In the genomic region with DNA sequence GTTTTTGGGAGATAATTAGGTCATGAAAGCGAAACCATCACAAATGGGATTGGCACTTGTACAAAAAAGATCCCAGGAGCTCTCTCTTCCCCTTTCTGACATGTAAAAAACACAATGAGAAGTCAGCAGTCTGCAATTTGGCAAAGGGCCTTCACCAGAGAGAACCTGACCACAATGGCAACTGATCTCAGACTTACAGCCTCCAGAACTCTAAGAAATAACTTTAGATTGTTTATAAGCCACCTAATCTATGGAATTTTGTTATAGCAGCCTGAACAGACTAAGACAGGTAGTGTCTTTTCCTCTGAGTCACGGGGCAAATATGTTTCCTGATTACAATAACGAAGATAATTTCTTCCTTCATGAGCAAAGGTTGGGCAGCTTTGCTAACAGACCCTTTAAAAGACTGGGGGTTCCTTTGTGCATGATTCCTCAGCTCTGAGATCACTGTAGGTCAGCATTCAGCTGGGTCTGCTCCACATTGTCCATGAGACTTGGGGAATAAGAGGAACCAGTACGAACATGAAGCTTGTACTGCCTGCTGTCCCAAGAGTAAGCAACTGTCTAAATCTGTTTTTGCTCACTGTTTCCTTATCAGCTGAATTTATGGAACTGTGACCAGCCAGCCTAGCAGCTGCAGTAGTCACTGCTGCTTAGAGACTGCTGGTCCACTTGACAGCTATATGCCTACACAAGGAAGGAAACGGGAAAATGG, we compare ENCODE assay signal across 13 cellular contexts.
DNase-seq lines count a peak whose midpoint lies in the region; ATAC-seq lines count a peak whose summit lies in the region.
"Had no signal": no experiment of that assay in that cellular context is flagged by ENCODE, and none has a peak within 500 bp of the region (broad histone marks: within the 10 kb centered on the region; RNA-seq: fewer than 3 reads in every experiment).

No MANE protein-coding gene starts in this region.

- H3K27ac Mint-ChIP-seq in dendritic cell treated with granulocyte-macrophage colony-stimulating factor and Interleukin-4, amounts not matched to agents 40 ng/mL and 50 ng/mL, for 4 days, result peak overlapping the region; percentile 60
- H3K27ac Mint-ChIP-seq in stimulated activated naive B cell treated with anti-CD40 and anti-IgM and Interleukin-4, amounts not matched to agents 10 μg/mL and 1 μg/mL and 100 μg/mL, for 72 hours, result no peak overlapping the region
- H3K27ac Mint-ChIP-seq: HFFc6 had no signal

- no peaks in the 10 kb centered on the region for H3K27me3 Mint-ChIP-seq in dendritic cell treated with granulocyte-macrophage colony-stimulating factor and Interleukin-4, amounts not matched to agents 40 ng/mL and 50 ng/mL, for 4 days
- H3K27me3 Mint-ChIP-seq in stimulated activated naive B cell treated with anti-CD40 and anti-IgM and Interleukin-4, amounts not matched to agents 10 μg/mL and 1 μg/mL and 100 μg/mL, for 72 hours, result no peaks in the 10 kb centered on the region

- intact Hi-C loops in dendritic cell treated with granulocyte-macrophage colony-stimulating factor and Interleukin-4, amounts not matched to agents 40 ng/mL and 50 ng/mL, for 4 days (cut with micrococcal nuclease), result loop anchor here (10.0 kb wide), 1 partner anchor 148 kb away; no protein-coding TSS in a partner anchor

- peak; percentile 57 to 59 for ATAC-seq in stimulated activated naive B cell treated with anti-CD40 and anti-IgM and Interleukin-4, amounts not matched to agents 10 μg/mL and 1 μg/mL and 100 μg/mL, for 72 hours (replicated peaks)
- no peak for ATAC-seq in GM21619 (IDR thresholded peaks at IDR 0.05; ENCODE audit: unreplicated experiment)

- H3K36me3 Mint-ChIP-seq in dendritic cell treated with granulocyte-macrophage colony-stimulating factor and Interleukin-4, amounts not matched to agents 40 ng/mL and 50 ng/mL, for 4 days (ENCODE audit: low read depth), result no peaks in the 10 kb centered on the region
- no peaks in the 10 kb centered on the region for H3K36me3 Mint-ChIP-seq in stimulated activated naive B cell treated with anti-CD40 and anti-IgM and Interleukin-4, amounts not matched to agents 10 μg/mL and 1 μg/mL and 100 μg/mL, for 72 hours

- no peak overlapping the region for H3K4me3 Mint-ChIP-seq in dendritic cell treated with granulocyte-macrophage colony-stimulating factor and Interleukin-4, amounts not matched to agents 40 ng/mL and 50 ng/mL, for 4 days
- no peak overlapping the region for H3K4me3 Mint-ChIP-seq in stimulated activated naive B cell treated with anti-CD40 and anti-IgM and Interleukin-4, amounts not matched to agents 10 μg/mL and 1 μg/mL and 100 μg/mL, for 72 hours
- H3K4me3 Mint-ChIP-seq: HFFc6 had no signal

- H3K4me1 Mint-ChIP-seq in dendritic cell treated with granulocyte-macrophage colony-stimulating factor and Interleukin-4, amounts not matched to agents 40 ng/mL and 50 ng/mL, for 4 days (ENCODE audit: low read depth), result peaks cover 32% of the 10 kb centered on the region
- peaks cover 4 to 12% of the 10 kb centered on the region in 2 donors for H3K4me1 Mint-ChIP-seq in stimulated activated naive B cell treated with anti-CD40 and anti-IgM and Interleukin-4, amounts not matched to agents 10 μg/mL and 1 μg/mL and 100 μg/mL, for 72 hours

- H3K9me3 Mint-ChIP-seq in dendritic cell treated with granulocyte-macrophage colony-stimulating factor and Interleukin-4, amounts not matched to agents 40 ng/mL and 50 ng/mL, for 4 days, result no peaks in the 10 kb centered on the region
- no peaks in the 10 kb centered on the region for H3K9me3 Mint-ChIP-seq in stimulated activated naive B cell treated with anti-CD40 and anti-IgM and Interleukin-4, amounts not matched to agents 10 μg/mL and 1 μg/mL and 100 μg/mL, for 72 hours
- H3K9me3 Mint-ChIP-seq: HFFc6 had no signal

- DNase-seq in SIG-M5 treated with dmso at 0.1 percent for 504 hours (lab: John Stamatoyannopoulos, UW; ENCODE audit: unreplicated experiment), result peak; percentile 10
- no peak for DNase-seq in SIG-M5 (lab: John Stamatoyannopoulos, UW)
- peak; percentile 48 for DNase-seq in KBM-7
- DNase-seq in stimulated activated naive B cell treated with anti-CD40 and anti-IgM and Interleukin-4, amounts not matched to agents 10 μg/mL and 1 μg/mL and 100 μg/mL, for 72 hours, result no peak
- no peak for DNase-seq in DMS79 treated with DMSO at 0.1 percent for 48 hours (lab: John Stamatoyannopoulos, UW)
- no peak for DNase-seq in HPDE6-E6E7 (ENCODE audit: extremely low spot score)
- DNase-seq: 8988T; activated T-cell treated with anti-CD3 and anti-CD28 coated beads, Interleukin-2, amount 50 U/mL, for 1 hour; HFFc6; NCI-H1105 treated with DMSO at 0.1 percent for 48 hours; stimulated activated CD4-positive, alpha-beta T cell treated with anti-CD3 and anti-CD28 coated beads, Interleukin-12 subunit alpha, Interleukin-12 subunit beta, amount 100 ng/mL, for 4 hours had no signal

- in situ Hi-C loops in KBM-7 (cut with MboI; ENCODE audit: low pct_unique_long_range_greater_than_20kb, low sequenced_read_pairs), result no loop called here

Comparison
In these comparisons a context has a peak if more than half of its experiments do, and no peak if none do; other contexts are left out.
1. DNase-seq: peak in SIG-M5 treated with dmso at 0.1 percent for 504 hours (single experiment) and KBM-7 (single experiment); none in SIG-M5 (single experiment), stimulated activated naive B cell treated with anti-CD40 and anti-IgM and Interleukin-4, amounts not matched to agents 10 μg/mL and 1 μg/mL and 100 μg/mL, for 72 hours (single experiment), DMS79 treated with DMSO at 0.1 percent for 48 hours (single experiment) and HPDE6-E6E7 (single experiment).